1 cellular context compared by ENCODE assay signal in genomic region chr17:49223517-49224197, GRCh38.
TF ChIP-seq lines count a peak whose summit lies in the region.

No MANE protein-coding gene starts in this region.

TF ChIP-seq in H1, 55 proteins besides CTCF, POLR2A, EP300 and RAD21:
- TF ChIP-seq EZH2 (IDR thresholded peaks at IDR 0.05; ENCODE audit: low read depth, low read length, severe bottlenecking) (no peak), CHD1 (IDR thresholded peaks at IDR 0.05; ENCODE audit: low read depth, low read length) (no peak), RBBP5 (IDR thresholded peaks at IDR 0.05; ENCODE audit: borderline replicate concordance, low read depth, low read length) (0 out of 2 replicates have a peak, but pooled peaks have one; percentile 16), GABPA (IDR thresholded peaks at IDR 0.05; ENCODE audit: borderline replicate concordance, insufficient read depth, low read length) (peak; percentile 18; the same call in 1 of the 2 replicates), KDM1A (IDR thresholded peaks at IDR 0.05; ENCODE audit: borderline replicate concordance, low read length) (peak; percentile 5; the same call in 1 of the 2 replicates), PHF8 (conservative IDR thresholded peaks at IDR 0.05; ENCODE audit: low read depth, low read length) (no peak), CREB1 (IDR thresholded peaks at IDR 0.05) (no peak; the same call in 1 of the 2 replicates), TAF1 (IDR thresholded peaks at IDR 0.05; ENCODE audit: low read depth, low read length) (no peak), SP1 (IDR thresholded peaks at IDR 0.05; ENCODE audit: low read depth, low read length) (no peak), CBX5 (IDR thresholded peaks at IDR 0.05; ENCODE audit: low read depth, low read length) (no peak), TEAD4 (IDR thresholded peaks at IDR 0.05; ENCODE audit: low read depth, low read length) (no peak), E2F6 (IDR thresholded peaks at IDR 0.05) (no peak)
